ENCODE assay signal across 9 cellular contexts in genomic region chr4:153916273-153916755, GRCh38.
A peak's percentile ranks its signal among the peaks of the same experiment; 100 is the strongest.
DNase-seq lines count a peak whose midpoint lies in the region; ATAC-seq lines count a peak whose summit lies in the region.
"Had no signal": no experiment of that assay in that cellular context is flagged by ENCODE, and none has a peak within 500 bp of the region (broad histone marks: within the 10 kb centered on the region; RNA-seq: fewer than 3 reads in every experiment).

No MANE protein-coding gene starts in this region.

- DNase-seq in activated naive CD4-positive, alpha-beta T cell treated with Interleukin-2 at 50 U/mL for 16 hours: peak; percentile 7
- no peak for DNase-seq in activated naive CD4-positive, alpha-beta T cell (lab: John Stamatoyannopoulos, UW)
- peak; percentile 56 for DNase-seq in activated CD8-positive, alpha-beta T cell treated with anti-CD3 and anti-CD28 coated beads, Interleukin-2, amount 10 ng/mL, durations not matched to agents 7 days and 5 days
- DNase-seq in stimulated activated naive CD8-positive, alpha-beta T cell treated with anti-CD3 and anti-CD28 coated beads, Interleukin-15, amount 100 ng/mL, for 72 hours: peak; percentile 80 to 88
- no peak for DNase-seq in Ammon's horn (ENCODE audit: low spot score)
- DNase-seq in NCI-H1105 (lab: John Stamatoyannopoulos, UW): no peak
- DNase-seq in midbrain (lab: John Stamatoyannopoulos, UW): no peak

- H3K4me1 Mint-ChIP-seq in activated CD8-positive, alpha-beta T cell treated with anti-CD3 and anti-CD28 coated beads, Interleukin-2, amount 10 ng/mL, durations not matched to agents 7 days and 5 days (ENCODE audit: low read depth): peaks cover 25% of the 10 kb centered on the region
- H3K4me1 Mint-ChIP-seq in stimulated activated naive CD8-positive, alpha-beta T cell treated with anti-CD3 and anti-CD28 coated beads, Interleukin-15, amount 100 ng/mL, for 72 hours: peaks cover 29% of the 10 kb centered on the region
- H3K4me1 Mint-ChIP-seq: B cell had no signal

- no peak overlapping the region for H3K4me3 Mint-ChIP-seq in activated CD8-positive, alpha-beta T cell treated with anti-CD3 and anti-CD28 coated beads, Interleukin-2, amount 10 ng/mL, durations not matched to agents 7 days and 5 days
- H3K4me3 Mint-ChIP-seq in stimulated activated naive CD8-positive, alpha-beta T cell treated with anti-CD3 and anti-CD28 coated beads, Interleukin-15, amount 100 ng/mL, for 72 hours: peak overlapping the region; percentile 24 to 48
- H3K4me3 Mint-ChIP-seq: B cell had no signal

- CTCF ChIA-PET in activated CD8-positive, alpha-beta T cell treated with anti-CD3 and anti-CD28 coated beads, Interleukin-2, amount 10 ng/mL, durations not matched to agents 7 days and 5 days (lab: Charles Lee): no interaction called here

- peaks cover 16% of the 10 kb centered on the region for H3K27me3 Mint-ChIP-seq in activated CD8-positive, alpha-beta T cell treated with anti-CD3 and anti-CD28 coated beads, Interleukin-2, amount 10 ng/mL, durations not matched to agents 7 days and 5 days (ENCODE audit: low read depth)
- peaks cover 30% of the 10 kb centered on the region for H3K27me3 Mint-ChIP-seq in stimulated activated naive CD8-positive, alpha-beta T cell treated with anti-CD3 and anti-CD28 coated beads, Interleukin-15, amount 100 ng/mL, for 72 hours

- H3K9me3 Mint-ChIP-seq in activated CD8-positive, alpha-beta T cell treated with anti-CD3 and anti-CD28 coated beads, Interleukin-2, amount 10 ng/mL, durations not matched to agents 7 days and 5 days (ENCODE audit: insufficient read depth): no peaks in the 10 kb centered on the region
- H3K9me3 Mint-ChIP-seq in stimulated activated naive CD8-positive, alpha-beta T cell treated with anti-CD3 and anti-CD28 coated beads, Interleukin-15, amount 100 ng/mL, for 72 hours: no peaks in the 10 kb centered on the region

- POLR2A ChIA-PET in activated CD8-positive, alpha-beta T cell treated with anti-CD3 and anti-CD28 coated beads, Interleukin-2, amount 10 ng/mL, durations not matched to agents 7 days and 5 days (lab: Charles Lee): no interaction called here

- no peak overlapping the region for H3K27ac Mint-ChIP-seq in activated CD8-positive, alpha-beta T cell treated with anti-CD3 and anti-CD28 coated beads, Interleukin-2, amount 10 ng/mL, durations not matched to agents 7 days and 5 days
- H3K27ac Mint-ChIP-seq in stimulated activated naive CD8-positive, alpha-beta T cell treated with anti-CD3 and anti-CD28 coated beads, Interleukin-15, amount 100 ng/mL, for 72 hours: no peak overlapping the region
- H3K27ac Mint-ChIP-seq: B cell had no signal

- peak; percentile 85 for ATAC-seq in HG02970 (IDR thresholded peaks at IDR 0.05; ENCODE audit: low FRiP score, unreplicated experiment)
- peak; percentile 89 for ATAC-seq in activated CD8-positive, alpha-beta T cell treated with anti-CD3 and anti-CD28 coated beads, Interleukin-2, amount 10 ng/mL, durations not matched to agents 7 days and 5 days
- peak; percentile 97 for ATAC-seq in stimulated activated naive CD8-positive, alpha-beta T cell treated with anti-CD3 and anti-CD28 coated beads, Interleukin-15, amount 100 ng/mL, for 72 hours

- no peaks in the 10 kb centered on the region for H3K36me3 Mint-ChIP-seq in activated CD8-positive, alpha-beta T cell treated with anti-CD3 and anti-CD28 coated beads, Interleukin-2, amount 10 ng/mL, durations not matched to agents 7 days and 5 days (ENCODE audit: low read depth)

Comparison
In these comparisons a context has a peak if more than half of its experiments do, and no peak if none do; other contexts are left out.
1. DNase-seq: peak in activated naive CD4-positive, alpha-beta T cell treated with Interleukin-2 at 50 U/mL for 16 hours (single experiment), activated CD8-positive, alpha-beta T cell treated with anti-CD3 and anti-CD28 coated beads, Interleukin-2, amount 10 ng/mL, durations not matched to agents 7 days and 5 days (single experiment) and stimulated activated naive CD8-positive, alpha-beta T cell treated with anti-CD3 and anti-CD28 coated beads, Interleukin-15, amount 100 ng/mL, for 72 hours (2 of 2); none in activated naive CD4-positive, alpha-beta T cell (0 of 4), Ammon's horn (single experiment), NCI-H1105 (single experiment) and midbrain (single experiment).
2. Peak in every context shown above with its lines, with median percentiles within 50 percentile points of each other: ATAC-seq.